ENCODE assay signal across 1 cellular context in the genomic region with DNA sequence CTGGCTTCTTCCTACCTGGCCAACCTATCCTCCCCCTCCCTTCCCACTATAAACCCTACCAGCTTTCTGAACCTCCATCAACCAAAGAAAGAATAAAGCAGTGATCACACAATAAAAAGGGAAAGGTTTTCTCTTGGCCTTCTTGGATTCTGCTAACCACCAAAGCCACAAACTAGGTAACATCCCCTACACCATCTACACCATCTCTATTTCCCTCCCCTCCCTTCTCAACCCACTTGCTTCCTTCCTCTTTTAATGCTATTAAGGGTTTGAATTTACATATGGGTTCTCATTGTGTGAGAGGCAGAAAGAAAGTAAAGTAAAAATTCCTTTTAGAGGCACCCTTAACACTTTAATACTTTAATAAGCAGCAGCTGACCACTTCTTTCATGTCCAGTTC.
TF ChIP-seq lines count a peak whose summit lies in the region.

No MANE protein-coding gene starts in this region.

TF ChIP-seq in H1, 55 proteins besides CTCF, POLR2A, EP300 and RAD21:
- TF ChIP-seq, protein P1, sequence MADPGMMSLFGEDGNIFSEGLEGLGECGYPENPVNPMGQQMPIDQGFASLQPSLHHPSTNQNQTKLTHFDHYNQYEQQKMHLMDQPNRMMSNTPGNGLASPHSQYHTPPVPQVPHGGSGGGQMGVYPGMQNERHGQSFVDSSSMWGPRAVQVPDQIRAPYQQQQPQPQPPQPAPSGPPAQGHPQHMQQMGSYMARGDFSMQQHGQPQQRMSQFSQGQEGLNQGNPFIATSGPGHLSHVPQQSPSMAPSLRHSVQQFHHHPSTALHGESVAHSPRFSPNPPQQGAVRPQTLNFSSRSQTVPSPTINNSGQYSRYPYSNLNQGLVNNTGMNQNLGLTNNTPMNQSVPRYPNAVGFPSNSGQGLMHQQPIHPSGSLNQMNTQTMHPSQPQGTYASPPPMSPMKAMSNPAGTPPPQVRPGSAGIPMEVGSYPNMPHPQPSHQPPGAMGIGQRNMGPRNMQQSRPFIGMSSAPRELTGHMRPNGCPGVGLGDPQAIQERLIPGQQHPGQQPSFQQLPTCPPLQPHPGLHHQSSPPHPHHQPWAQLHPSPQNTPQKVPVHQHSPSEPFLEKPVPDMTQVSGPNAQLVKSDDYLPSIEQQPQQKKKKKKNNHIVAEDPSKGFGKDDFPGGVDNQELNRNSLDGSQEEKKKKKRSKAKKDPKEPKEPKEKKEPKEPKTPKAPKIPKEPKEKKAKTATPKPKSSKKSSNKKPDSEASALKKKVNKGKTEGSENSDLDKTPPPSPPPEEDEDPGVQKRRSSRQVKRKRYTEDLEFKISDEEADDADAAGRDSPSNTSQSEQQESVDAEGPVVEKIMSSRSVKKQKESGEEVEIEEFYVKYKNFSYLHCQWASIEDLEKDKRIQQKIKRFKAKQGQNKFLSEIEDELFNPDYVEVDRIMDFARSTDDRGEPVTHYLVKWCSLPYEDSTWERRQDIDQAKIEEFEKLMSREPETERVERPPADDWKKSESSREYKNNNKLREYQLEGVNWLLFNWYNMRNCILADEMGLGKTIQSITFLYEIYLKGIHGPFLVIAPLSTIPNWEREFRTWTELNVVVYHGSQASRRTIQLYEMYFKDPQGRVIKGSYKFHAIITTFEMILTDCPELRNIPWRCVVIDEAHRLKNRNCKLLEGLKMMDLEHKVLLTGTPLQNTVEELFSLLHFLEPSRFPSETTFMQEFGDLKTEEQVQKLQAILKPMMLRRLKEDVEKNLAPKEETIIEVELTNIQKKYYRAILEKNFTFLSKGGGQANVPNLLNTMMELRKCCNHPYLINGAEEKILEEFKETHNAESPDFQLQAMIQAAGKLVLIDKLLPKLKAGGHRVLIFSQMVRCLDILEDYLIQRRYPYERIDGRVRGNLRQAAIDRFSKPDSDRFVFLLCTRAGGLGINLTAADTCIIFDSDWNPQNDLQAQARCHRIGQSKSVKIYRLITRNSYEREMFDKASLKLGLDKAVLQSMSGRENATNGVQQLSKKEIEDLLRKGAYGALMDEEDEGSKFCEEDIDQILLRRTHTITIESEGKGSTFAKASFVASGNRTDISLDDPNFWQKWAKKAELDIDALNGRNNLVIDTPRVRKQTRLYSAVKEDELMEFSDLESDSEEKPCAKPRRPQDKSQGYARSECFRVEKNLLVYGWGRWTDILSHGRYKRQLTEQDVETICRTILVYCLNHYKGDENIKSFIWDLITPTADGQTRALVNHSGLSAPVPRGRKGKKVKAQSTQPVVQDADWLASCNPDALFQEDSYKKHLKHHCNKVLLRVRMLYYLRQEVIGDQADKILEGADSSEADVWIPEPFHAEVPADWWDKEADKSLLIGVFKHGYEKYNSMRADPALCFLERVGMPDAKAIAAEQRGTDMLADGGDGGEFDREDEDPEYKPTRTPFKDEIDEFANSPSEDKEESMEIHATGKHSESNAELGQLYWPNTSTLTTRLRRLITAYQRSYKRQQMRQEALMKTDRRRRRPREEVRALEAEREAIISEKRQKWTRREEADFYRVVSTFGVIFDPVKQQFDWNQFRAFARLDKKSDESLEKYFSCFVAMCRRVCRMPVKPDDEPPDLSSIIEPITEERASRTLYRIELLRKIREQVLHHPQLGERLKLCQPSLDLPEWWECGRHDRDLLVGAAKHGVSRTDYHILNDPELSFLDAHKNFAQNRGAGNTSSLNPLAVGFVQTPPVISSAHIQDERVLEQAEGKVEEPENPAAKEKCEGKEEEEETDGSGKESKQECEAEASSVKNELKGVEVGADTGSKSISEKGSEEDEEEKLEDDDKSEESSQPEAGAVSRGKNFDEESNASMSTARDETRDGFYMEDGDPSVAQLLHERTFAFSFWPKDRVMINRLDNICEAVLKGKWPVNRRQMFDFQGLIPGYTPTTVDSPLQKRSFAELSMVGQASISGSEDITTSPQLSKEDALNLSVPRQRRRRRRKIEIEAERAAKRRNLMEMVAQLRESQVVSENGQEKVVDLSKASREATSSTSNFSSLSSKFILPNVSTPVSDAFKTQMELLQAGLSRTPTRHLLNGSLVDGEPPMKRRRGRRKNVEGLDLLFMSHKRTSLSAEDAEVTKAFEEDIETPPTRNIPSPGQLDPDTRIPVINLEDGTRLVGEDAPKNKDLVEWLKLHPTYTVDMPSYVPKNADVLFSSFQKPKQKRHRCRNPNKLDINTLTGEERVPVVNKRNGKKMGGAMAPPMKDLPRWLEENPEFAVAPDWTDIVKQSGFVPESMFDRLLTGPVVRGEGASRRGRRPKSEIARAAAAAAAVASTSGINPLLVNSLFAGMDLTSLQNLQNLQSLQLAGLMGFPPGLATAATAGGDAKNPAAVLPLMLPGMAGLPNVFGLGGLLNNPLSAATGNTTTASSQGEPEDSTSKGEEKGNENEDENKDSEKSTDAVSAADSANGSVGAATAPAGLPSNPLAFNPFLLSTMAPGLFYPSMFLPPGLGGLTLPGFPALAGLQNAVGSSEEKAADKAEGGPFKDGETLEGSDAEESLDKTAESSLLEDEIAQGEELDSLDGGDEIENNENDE (IDR thresholded peaks at IDR 0.05; ENCODE audit: insufficient replicate concordance, low read length) = no peak
- TF ChIP-seq, protein P2, sequence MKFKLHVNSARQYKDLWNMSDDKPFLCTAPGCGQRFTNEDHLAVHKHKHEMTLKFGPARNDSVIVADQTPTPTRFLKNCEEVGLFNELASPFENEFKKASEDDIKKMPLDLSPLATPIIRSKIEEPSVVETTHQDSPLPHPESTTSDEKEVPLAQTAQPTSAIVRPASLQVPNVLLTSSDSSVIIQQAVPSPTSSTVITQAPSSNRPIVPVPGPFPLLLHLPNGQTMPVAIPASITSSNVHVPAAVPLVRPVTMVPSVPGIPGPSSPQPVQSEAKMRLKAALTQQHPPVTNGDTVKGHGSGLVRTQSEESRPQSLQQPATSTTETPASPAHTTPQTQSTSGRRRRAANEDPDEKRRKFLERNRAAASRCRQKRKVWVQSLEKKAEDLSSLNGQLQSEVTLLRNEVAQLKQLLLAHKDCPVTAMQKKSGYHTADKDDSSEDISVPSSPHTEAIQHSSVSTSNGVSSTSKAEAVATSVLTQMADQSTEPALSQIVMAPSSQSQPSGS (IDR thresholded peaks at IDR 0.05; ENCODE audit: low read length) = no peak
- TF ChIP-seq SIRT6 (IDR thresholded peaks at IDR 0.05; ENCODE audit: low read length) = no peak
- TF ChIP-seq, protein P3, sequence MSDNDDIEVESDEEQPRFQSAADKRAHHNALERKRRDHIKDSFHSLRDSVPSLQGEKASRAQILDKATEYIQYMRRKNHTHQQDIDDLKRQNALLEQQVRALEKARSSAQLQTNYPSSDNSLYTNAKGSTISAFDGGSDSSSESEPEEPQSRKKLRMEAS (IDR thresholded peaks at IDR 0.05) = no peak
- TF ChIP-seq HDAC6 (IDR thresholded peaks at IDR 0.05; ENCODE audit: low read depth, low read length) = no peak
- TF ChIP-seq SAP30 (IDR thresholded peaks at IDR 0.05; ENCODE audit: insufficient read depth, insufficient replicate concordance, low read length) = no peak
TF ChIP-seq in H1: peak in this region for 0.
